Comparison of ENCODE assay signal across 1 cellular context in genomic region chr17:45106582-45106981, GRCh38.
TF ChIP-seq lines count a peak whose summit lies in the region.

No MANE protein-coding gene starts in this region.

TF ChIP-seq in HepG2, 621 proteins besides CTCF, POLR2A, EP300 and RAD21:
- TF ChIP-seq RBM22 (optimal IDR thresholded peaks at IDR 0.05; ENCODE audit: low read length) (peak; percentile 95), ZNF83 (CRISPR knock-in tag; IDR thresholded peaks at IDR 0.05; ENCODE audit: borderline replicate concordance) (no peak)
